Comparison of ENCODE assay signal across 10 cellular contexts in genomic region chr1:94527447-94528031, GRCh38. TPM values are rescaled to one million over a fixed set of nuclear protein-coding genes. Genes with fewer than 3 reads are reported as not detected.
A peak's percentile ranks its signal among the peaks of the same experiment; 100 is the strongest.
DNase-seq lines count a peak whose midpoint lies in the region; TF ChIP-seq lines count a peak whose summit lies in the region.
"Had no signal": no experiment of that assay in that cellular context is flagged by ENCODE, and none has a peak within 500 bp of the region (broad histone marks: within the 10 kb centered on the region; RNA-seq: fewer than 3 reads in every experiment).

No MANE protein-coding gene starts in this region.

- no peaks in the 10 kb centered on the region for H3K9me3 ChIP-seq in PC-9 (ENCODE audit: insufficient read depth, low read depth)
- H3K9me3 ChIP-seq in trophoblast cell (ENCODE audit: insufficient read depth, low read depth, low read length) = no peaks in the 10 kb centered on the region

- no peak overlapping the region for H3K4ac ChIP-seq in trophoblast cell (ENCODE audit: low read depth, low read length)

- H3K36me3 ChIP-seq in PC-9 (ENCODE audit: low read depth) (peaks cover 35% of the 10 kb centered on the region), trophoblast cell (ENCODE audit: control insufficient read depth in 1 of 2, insufficient read depth in 2 of 2, low read length in 2 of 2) (peaks cover 13 to 26% of the 10 kb centered on the region in 2 experiments)

- H4K8ac ChIP-seq in trophoblast cell (ENCODE audit: low read depth, low read length) = no peak overlapping the region

- H3K4me3 ChIP-seq in PC-9 (no peak overlapping the region), fibroblast of mammary gland (ENCODE audit: control insufficient read depth, low read depth, low read length) (no peak overlapping the region), trophoblast cell (ENCODE audit: low read depth, low read length) (no peak overlapping the region)

- TF ChIP-seq CTCF in PC-9 (conservative IDR thresholded peaks at IDR 0.05) (0 out of 2 replicates have a peak, but pooled peaks have one; percentile 40), fibroblast of mammary gland (conservative IDR thresholded peaks at IDR 0.05; ENCODE audit: control insufficient read depth, insufficient read depth, low read depth, low read length) (peak; percentile 6)

- H3K79me2 ChIP-seq in PC-9 (ENCODE audit: low read depth) = peaks cover 13% of the 10 kb centered on the region; the same call in 1 of the 2 replicates
- H3K79me2 ChIP-seq in trophoblast cell (ENCODE audit: control insufficient read depth, insufficient read depth, low read length, poor library complexity) = no peaks in the 10 kb centered on the region

- H3K27ac ChIP-seq in PC-9 = peak overlapping the region; percentile 71
- peak overlapping the region; percentile 12 for H3K27ac ChIP-seq in trophoblast cell (ENCODE audit: low read depth, low read length)

- no peaks in the 10 kb centered on the region for H3K9me2 ChIP-seq in PC-9 (ENCODE audit: insufficient read depth)

- H3K27me3 ChIP-seq in PC-9 (ENCODE audit: insufficient read depth, low read depth) = no peaks in the 10 kb centered on the region
- H3K27me3 ChIP-seq in trophoblast cell (ENCODE audit: insufficient read depth, low read length) = no peaks in the 10 kb centered on the region

- intact Hi-C loops in PC-9 (cut with micrococcal nuclease; ENCODE audit: unreplicated experiment) (loop anchor here (1.0 to 5.0 kb wide), 8 partner anchors 14 to 400 kb away; partner anchors contain the start of genes CNN3 and F3), posterior vena cava (cut with DNase I) (loop anchor here in 1 of 2 donors (10.0 kb wide), 1 partner anchor 277 kb away; no protein-coding TSS in a partner anchor)

- no CpG with 5 or more reads among the region's 1 CpG for WGBS in trophoblast cell (ENCODE audit: extremely low coverage, insufficient coverage, insufficient read length)

- H3F3A ChIP-seq in PC-9 (ENCODE audit: insufficient read depth, low read depth) = peaks cover 71% of the 10 kb centered on the region

- POLR2A ChIA-PET in PC-9 (lab: Charles Lee; ENCODE audit: unreplicated experiment) = interaction anchor here (0.5 to 2.6 kb wide), 17 partner anchors 9 to 650 kb away, joined by 3 to 26 read pairs (median 5); partner anchors contain the start of gene F3

- H4K20me1 ChIP-seq in PC-9 (ENCODE audit: insufficient read depth) = no peaks in the 10 kb centered on the region; the same call in 1 of the 2 replicates

- BruUV-seq in PC-9 (replicated peaks; lab: Mats Ljungman, UMichigan) = no TSS peak

- DNase-seq in HPDE6-E6E7 (ENCODE audit: extremely low spot score) (peak; percentile 55), PC-9 (peak; percentile 62 to 99), fibroblast of mammary gland (ENCODE audit: low read depth) (peak; percentile 55), trophoblast cell (peak; percentile 21 to 58), posterior vena cava (ENCODE audit: low spot score) (no peak), medulla oblongata (ENCODE audit: extremely low spot score) (no peak), hepatic stellate cell (ENCODE audit: low spot score) (no peak)
- DNase-seq in activated T-cell treated with anti-CD3 and anti-CD28 coated beads, Interleukin-2, amount 50 U/mL, for 1 hour = no peak
- DNase-seq: activated CD4-positive, alpha-beta T cell treated with anti-CD3 and anti-CD28 coated beads for 48 hours; naive B cell had no signal

- H3K14ac ChIP-seq in trophoblast cell (ENCODE audit: low read length) = no peak overlapping the region

- peak overlapping the region; percentile 20 for H3K4me2 ChIP-seq in PC-9
- H3K4me2 ChIP-seq in trophoblast cell (ENCODE audit: low read length) = no peak overlapping the region

- H2BK12ac ChIP-seq in trophoblast cell (ENCODE audit: low read length) = no peak overlapping the region

- no peaks in the 10 kb centered on the region for H3K79me1 ChIP-seq in trophoblast cell (ENCODE audit: low read length)

- H2BK120ac ChIP-seq in trophoblast cell (ENCODE audit: insufficient read depth, low read length, poor library complexity) = no peak overlapping the region

- peaks cover 60% of the 10 kb centered on the region for H3K4me1 ChIP-seq in PC-9 (replicated peaks; ENCODE audit: insufficient read depth)
- H3K4me1 ChIP-seq in trophoblast cell (ENCODE audit: control insufficient read depth in 1 of 2, insufficient read depth in 2 of 2, low read length in 2 of 2) = peaks cover 0 to 8% of the 10 kb centered on the region in 2 experiments

- no peak overlapping the region for H3K18ac ChIP-seq in trophoblast cell (ENCODE audit: low read length)

- no peak overlapping the region for H2AK5ac ChIP-seq in trophoblast cell (ENCODE audit: low read length)

- H3K23ac ChIP-seq in trophoblast cell (ENCODE audit: low read length) = no peak overlapping the region

- H3K9ac ChIP-seq in trophoblast cell (ENCODE audit: low read length) = no peak overlapping the region

- no peak overlapping the region for H4K12ac ChIP-seq in trophoblast cell (ENCODE audit: low read depth, low read length)

- no peak overlapping the region for H2BK5ac ChIP-seq in trophoblast cell (ENCODE audit: low read depth, low read length, poor library complexity)

- CTCF ChIA-PET in PC-9 (lab: Charles Lee) = interaction anchor here (0.7 to 1.2 kb wide), 3 partner anchors 15 to 532 kb away, joined by 3 to 10 read pairs (median 3); no protein-coding TSS in a partner anchor

- no peak overlapping the region for H4K91ac ChIP-seq in trophoblast cell (ENCODE audit: low read depth, low read length)

- H2AFZ ChIP-seq in PC-9 (no peak overlapping the region), trophoblast cell (ENCODE audit: insufficient read depth, low read length, poor library complexity) (no peak overlapping the region)

RNA-seq across cellular contexts. Expression of gene F3, which starts 14.0 kb away (rescaled TPM):
- total RNA-seq in PC-9 (2021) = 335 and 434 TPM in 2 replicates
- 43.0 and 43.9 TPM in 2 replicates for polyA plus RNA-seq in trophoblast cell (2013)
- 100 to 1,000 TPM in 1 of 2 donors, 10 to 100 TPM in 1; 72.2 to 116 TPM for total RNA-seq in posterior vena cava

Comparison
In these comparisons a context has a peak if more than half of its experiments do, and no peak if none do; other contexts are left out.
1. DNase-seq: peak in HPDE6-E6E7 (single experiment), PC-9 (2 of 2), fibroblast of mammary gland (single experiment) and trophoblast cell (2 of 2); none in posterior vena cava (single experiment), medulla oblongata (single experiment), activated T-cell treated with anti-CD3 and anti-CD28 coated beads, Interleukin-2, amount 50 U/mL, for 1 hour (single experiment) and hepatic stellate cell (single experiment).